9 cellular contexts compared by ENCODE assay signal in genomic region chr20:20489054-20489453, GRCh38.
DNase-seq lines count a peak whose midpoint lies in the region; ATAC-seq, FAIRE-seq and TF ChIP-seq lines count a peak whose summit lies in the region.
"Had no signal": no experiment of that assay in that cellular context is flagged by ENCODE, and none has a peak within 500 bp of the region (broad histone marks: within the 10 kb centered on the region; RNA-seq: fewer than 3 reads in every experiment).

No MANE protein-coding gene starts in this region.

- H3K4me1 ChIP-seq in GM12878 (ENCODE audit: control insufficient read depth, insufficient read depth, low read length) = peaks cover 32% of the 10 kb centered on the region

- TF ChIP-seq RAD21 in GM12878 (IDR thresholded peaks at IDR 0.05; ENCODE audit: insufficient read depth, low read depth, low read length) = no peak

- peak overlapping the region; percentile 37; the same call in 1 of the 2 replicates for H2AFZ ChIP-seq in GM12878 (ENCODE audit: control insufficient read depth, low read depth, low read length)

- H3K27ac ChIP-seq in GM12878 (ENCODE audit: control insufficient read depth, insufficient read depth) (peak overlapping the region; percentile 73), WERI-Rb-1 (no peak overlapping the region)
- H3K27ac ChIP-seq: coronary artery had no signal

- TF ChIP-seq CTCF in GM12878 (IDR thresholded peaks at IDR 0.05 in 2 of 3, conservative IDR thresholded peaks at IDR 0.05 in 1 of 3; ENCODE audit: control insufficient read depth in 2 of 3, extremely low read depth in 1 of 3, insufficient read depth in 1 of 3, low read depth in 3 of 3, low read length in 3 of 3) (no peak), WERI-Rb-1 (IDR thresholded peaks at IDR 0.05; ENCODE audit: low read depth, low read length) (no peak)

- H3K4me3 ChIP-seq in GM12878 (no peak overlapping the region), WERI-Rb-1 (ENCODE audit: low read depth, low read length) (no peak overlapping the region)
- H3K4me3 ChIP-seq: coronary artery had no signal

- DNase-seq in GM12878 (ENCODE audit: low read depth, low spot score) (peak; percentile 66), WERI-Rb-1 (no peak), NCI-H526 treated with DMSO at 0.1 percent for 48 hours (lab: John Stamatoyannopoulos, UW) (no peak)
- no peak for DNase-seq in activated CD8-positive, alpha-beta memory T cell treated with anti-CD3 and anti-CD28 coated beads for 24 hours

- no TSS peak for BruUV-seq in GM12878 (replicated peaks; lab: Mats Ljungman, UMichigan)

- peak; percentile 84 for FAIRE-seq in GM12878 (lab: Jason Lieb, UNC)

- RAD21 ChIA-PET in GM12878 (lab: Charles Lee; ENCODE audit: unreplicated experiment) = interaction anchor here (0.8 to 2.0 kb wide), 4 partner anchors 18 to 37 kb away, joined by 3 to 9 read pairs (median 4); no protein-coding TSS in a partner anchor

- H3K36me3 ChIP-seq in GM12878 (ENCODE audit: control insufficient read depth in 2 of 2, insufficient read depth in 2 of 2, low read length in 1 of 2) = peaks cover 0 to 6% of the 10 kb centered on the region in 2 experiments; a peak in 1 of 4 replicates
- H3K36me3 ChIP-seq in WERI-Rb-1 = no peaks in the 10 kb centered on the region; the same call in none of the 2 replicates

- POLR2A ChIA-PET in GM12878 (lab: Charles Lee) = interaction anchor here (0.8 to 1.9 kb wide), 2 partner anchors 23 to 24 kb away, joined by 3 to 6 read pairs; no protein-coding TSS in a partner anchor

- in situ Hi-C loops in GM12878 (cut with MboI) = no loop called here

- no peak overlapping the region; the same call in 1 of the 2 replicates for H3K9ac ChIP-seq in GM12878 (ENCODE audit: control insufficient read depth, insufficient read depth, low read length)

- TF ChIP-seq EP300 in GM12878 (IDR thresholded peaks at IDR 0.05; ENCODE audit: borderline replicate concordance in 1 of 2, control insufficient read depth in 1 of 2, low read depth in 2 of 2, low read length in 2 of 2) = peak; percentile 74 to 82; a peak in 3 of 4 replicates

- H3K9me3 ChIP-seq in GM12878 (replicated peaks; ENCODE audit: control insufficient read depth, insufficient read depth, low read length) (no peaks in the 10 kb centered on the region), WERI-Rb-1 (ENCODE audit: severe bottlenecking) (no peaks in the 10 kb centered on the region)

- SMC1A ChIA-PET in GM12878 (lab: Charles Lee; ENCODE audit: uncharacterized antibody, unreplicated experiment) = interaction anchor here (1.0 to 6.1 kb wide), 13 partner anchors 9 to 73 kb away, joined by 3 to 40 read pairs (median 6); no protein-coding TSS in a partner anchor

- WGBS in GM12878 (ENCODE audit: insufficient coverage, insufficient replicate concordance, low lambda C conversion rate, missing lambda C conversion rate) = 26% methylated on average over 5 of the region's 5 CpGs

- peak overlapping the region; percentile 82 for H3K4me2 ChIP-seq in GM12878 (ENCODE audit: control insufficient read depth, insufficient read depth)

- H3K79me2 ChIP-seq in GM12878 (ENCODE audit: control insufficient read depth, insufficient read depth, low read length) = no peaks in the 10 kb centered on the region

- H3K27me3 ChIP-seq in GM12878 (replicated peaks in 1 of 2; ENCODE audit: control insufficient read depth in 2 of 2, insufficient read depth in 2 of 2, low read length in 1 of 2) (no peaks in the 10 kb centered on the region), WERI-Rb-1 (ENCODE audit: insufficient read depth, low read depth, severe bottlenecking) (no peaks in the 10 kb centered on the region)

- TF ChIP-seq POLR2A in GM12878 (IDR thresholded peaks at IDR 0.05; ENCODE audit: low read depth, low read length) = no peak

- intact Hi-C loops in GM12878 (cut with micrococcal nuclease; ENCODE audit: unreplicated experiment) = loop anchor here (1.0 to 10.0 kb wide), 2 partner anchors 23 to 124 kb away; partner anchors contain the start of gene INSM1

- ATAC-seq in GM18520 (IDR thresholded peaks at IDR 0.05; ENCODE audit: unreplicated experiment) (peak; percentile 68), GM21381 (IDR thresholded peaks at IDR 0.05; ENCODE audit: unreplicated experiment) (peak; percentile 84), HG03097 (IDR thresholded peaks at IDR 0.05; ENCODE audit: low FRiP score, unreplicated experiment) (peak; percentile 88), GM12878 (peak; percentile 96)
- ATAC-seq: Panc1 had no signal

- H4K20me1 ChIP-seq in GM12878 (ENCODE audit: control insufficient read depth, insufficient read depth) = no peaks in the 10 kb centered on the region

- CTCF ChIA-PET in GM12878 (lab: Yijun Ruan, JAX) = interaction anchor here (0.8 to 1.2 kb wide), 5 partner anchors 8 to 24 kb away, joined by 3 to 5 read pairs (median 4); no protein-coding TSS in a partner anchor

TF ChIP-seq in GM12878, 131 proteins besides CTCF, POLR2A, EP300 and RAD21 (continues in another document):
- TF ChIP-seq SUPT20H (IDR thresholded peaks at IDR 0.05; ENCODE audit: borderline replicate concordance, control insufficient read depth, low read depth, low read length) (no peak), ZNF384 (IDR thresholded peaks at IDR 0.05; ENCODE audit: borderline replicate concordance, low read depth, low read length) (no peak), WRNIP1 (IDR thresholded peaks at IDR 0.05; ENCODE audit: borderline replicate concordance, low read depth, low read length) (no peak), HCFC1 (IDR thresholded peaks at IDR 0.05; ENCODE audit: low read length) (no peak), PAX8 (IDR thresholded peaks at IDR 0.05) (no peak), SMAD5 (IDR thresholded peaks at IDR 0.05; ENCODE audit: low read depth) (no peak), ETV6 (conservative IDR thresholded peaks at IDR 0.05 in 1 of 2, IDR thresholded peaks at IDR 0.05 in 1 of 2; ENCODE audit: borderline replicate concordance in 1 of 2, low read depth in 1 of 2) (no peak), SIX5 (IDR thresholded peaks at IDR 0.05; ENCODE audit: low read depth, low read length, severe bottlenecking) (no peak), IRF4 (IDR thresholded peaks at IDR 0.05; ENCODE audit: low read depth, low read length) (peak; percentile 76), MLLT1 (IDR thresholded peaks at IDR 0.05) (no peak), POLR2AphosphoS5 (IDR thresholded peaks at IDR 0.05; ENCODE audit: low read length) (no peak), TCF3 (IDR thresholded peaks at IDR 0.05; ENCODE audit: borderline replicate concordance, insufficient read depth, low read depth, low read length) (no peak), MYB (IDR thresholded peaks at IDR 0.05; ENCODE audit: borderline replicate concordance, low read depth, low read length) (no peak), KLF5 (IDR thresholded peaks at IDR 0.05; ENCODE audit: partially characterized antibody) (no peak), CREM (IDR thresholded peaks at IDR 0.05; ENCODE audit: low read depth) (peak; percentile 53; the same call in 1 of the 2 replicates), RFX5 (IDR thresholded peaks at IDR 0.05; ENCODE audit: low read depth, low read length) (no peak), JUNB (IDR thresholded peaks at IDR 0.05) (peak; percentile 81), BCL11A (IDR thresholded peaks at IDR 0.05; ENCODE audit: low read depth, low read length) (peak; percentile 72; the same call in 1 of the 2 replicates), EGR1 (IDR thresholded peaks at IDR 0.05; ENCODE audit: borderline replicate concordance in 1 of 2, low read depth in 2 of 2, low read length in 2 of 2) (no peak)
- TF ChIP-seq, protein P1, sequence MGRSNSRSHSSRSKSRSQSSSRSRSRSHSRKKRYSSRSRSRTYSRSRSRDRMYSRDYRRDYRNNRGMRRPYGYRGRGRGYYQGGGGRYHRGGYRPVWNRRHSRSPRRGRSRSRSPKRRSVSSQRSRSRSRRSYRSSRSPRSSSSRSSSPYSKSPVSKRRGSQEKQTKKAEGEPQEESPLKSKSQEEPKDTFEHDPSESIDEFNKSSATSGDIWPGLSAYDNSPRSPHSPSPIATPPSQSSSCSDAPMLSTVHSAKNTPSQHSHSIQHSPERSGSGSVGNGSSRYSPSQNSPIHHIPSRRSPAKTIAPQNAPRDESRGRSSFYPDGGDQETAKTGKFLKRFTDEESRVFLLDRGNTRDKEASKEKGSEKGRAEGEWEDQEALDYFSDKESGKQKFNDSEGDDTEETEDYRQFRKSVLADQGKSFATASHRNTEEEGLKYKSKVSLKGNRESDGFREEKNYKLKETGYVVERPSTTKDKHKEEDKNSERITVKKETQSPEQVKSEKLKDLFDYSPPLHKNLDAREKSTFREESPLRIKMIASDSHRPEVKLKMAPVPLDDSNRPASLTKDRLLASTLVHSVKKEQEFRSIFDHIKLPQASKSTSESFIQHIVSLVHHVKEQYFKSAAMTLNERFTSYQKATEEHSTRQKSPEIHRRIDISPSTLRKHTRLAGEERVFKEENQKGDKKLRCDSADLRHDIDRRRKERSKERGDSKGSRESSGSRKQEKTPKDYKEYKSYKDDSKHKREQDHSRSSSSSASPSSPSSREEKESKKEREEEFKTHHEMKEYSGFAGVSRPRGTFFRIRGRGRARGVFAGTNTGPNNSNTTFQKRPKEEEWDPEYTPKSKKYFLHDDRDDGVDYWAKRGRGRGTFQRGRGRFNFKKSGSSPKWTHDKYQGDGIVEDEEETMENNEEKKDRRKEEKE (IDR thresholded peaks at IDR 0.05) = no peak
